In genomic region chr9:115111854-115112253, GRCh38 we compare ENCODE assay signal across 18 cellular contexts. TPM values are rescaled to one million over a fixed set of nuclear protein-coding genes. Genes with fewer than 3 reads are reported as not detected.
"Had no signal": no experiment of that assay in that cellular context is flagged by ENCODE, and none has a peak within 500 bp of the region (broad histone marks: within the 10 kb centered on the region; RNA-seq: fewer than 3 reads in every experiment).

No MANE protein-coding gene starts in this region.

- DNase-seq: dorsolateral prefrontal cortex; effector CD4-positive, alpha-beta T cell; hypothalamus; immature natural killer cell; islet precursor cell; naive thymus-derived CD4-positive, alpha-beta T cell; right cardiac atrium; small intestine; stimulated activated CD4-positive, alpha-beta T cell treated with anti-CD3 and anti-CD28 coated beads, Interleukin-12 subunit alpha, Interleukin-12 subunit beta, amount 100 ng/mL, for 4 hours; stimulated activated CD4-positive, alpha-beta T cell treated with anti-CD3 and anti-CD28 coated beads, Interleukin-1b, Interleukin-23, amount 100 ng/mL, for 48 hours; stimulated activated CD4-positive, alpha-beta T cell treated with anti-CD3 and anti-CD28 coated beads, Interleukin-4, amount 100 ng/mL, for 1 hour; stimulated activated CD8-positive, alpha-beta memory T cell treated with anti-CD3 and anti-CD28 coated beads, Interleukin-4, amount 100 ng/mL, for 48 hours; stimulated activated naive CD4-positive, alpha-beta T cell; stimulated activated naive CD8-positive, alpha-beta T cell treated with anti-CD3 and anti-CD28 coated beads, Interleukin-15, amount 100 ng/mL, for 72 hours; thyroid gland had no signal

- H3K9me3 ChIP-seq: prostate gland, thyroid gland had no signal

- H3K9ac ChIP-seq: neural progenitor cell had no signal

- H3K36me3 ChIP-seq: neural progenitor cell, prostate gland, thyroid gland had no signal

- H3K27ac ChIP-seq: dorsolateral prefrontal cortex, neural progenitor cell, prostate gland, thyroid gland had no signal

- H3K4me1 ChIP-seq: prostate gland, thyroid gland had no signal

- H3K4me3 ChIP-seq: dorsolateral prefrontal cortex, lung, neural progenitor cell, prostate gland, thyroid gland had no signal

RNA-seq across cellular contexts. Expression of gene TNC, which starts 6.1 kb away (rescaled TPM):
- polyA plus RNA-seq: immature natural killer cell; naive thymus-derived CD4-positive, alpha-beta T cell had no signal
